ENCODE assay signal across 9 cellular contexts in genomic region chr6:121305957-121306607, GRCh38. TPM values are rescaled to one million over a fixed set of nuclear protein-coding genes. Genes with fewer than 3 reads are reported as not detected.
A peak's percentile ranks its signal among the peaks of the same experiment; 100 is the strongest.
DNase-seq lines count a peak whose midpoint lies in the region; ATAC-seq and TF ChIP-seq lines count a peak whose summit lies in the region.
"Had no signal": no experiment of that assay in that cellular context is flagged by ENCODE, and none has a peak within 500 bp of the region (broad histone marks: within the 10 kb centered on the region; RNA-seq: fewer than 3 reads in every experiment).

No MANE protein-coding gene starts in this region.

- TF ChIP-seq POLR2A in GM18505 (IDR thresholded peaks at IDR 0.05; ENCODE audit: borderline replicate concordance, extremely low read depth, insufficient read depth, insufficient read length) = no peak

- no peak overlapping the region for H3K27ac ChIP-seq in left lung

- no peaks in the 10 kb centered on the region for H3K4me1 ChIP-seq in left lung
- H3K4me1 ChIP-seq: HAP-1 had no signal

- ATAC-seq in GM18505 (IDR thresholded peaks at IDR 0.05; ENCODE audit: unreplicated experiment) (peak; percentile 80), HG02884 (IDR thresholded peaks at IDR 0.05; ENCODE audit: unreplicated experiment) (peak; percentile 81), left lung (peak; percentile 64)

- H3K9me3 ChIP-seq in left lung = no peaks in the 10 kb centered on the region
- H3K9me3 ChIP-seq: HAP-1 had no signal

- no peaks in the 10 kb centered on the region for H3K27me3 ChIP-seq in left lung

- H3K4me3 ChIP-seq in left lung = no peak overlapping the region
- H3K4me3 ChIP-seq: HAP-1 had no signal

- peak; percentile 31 to 35 for TF ChIP-seq CTCF in left lung (IDR thresholded peaks at IDR 0.05)

- intact Hi-C loops in left lung (cut with DNase I) = no loop called here

- peak; percentile 9 for DNase-seq in AG08395 (ENCODE audit: low spot score)
- DNase-seq in NCI-H2029 treated with DMSO at 0.1 percent for 48 hours (lab: John Stamatoyannopoulos, UW) = peak; percentile 6
- peak; percentile 51 for DNase-seq in amniotic epithelial cell (ENCODE audit: low read depth)
- no peak for DNase-seq in left lung
- DNase-seq in stimulated activated CD4-positive, alpha-beta T cell treated with anti-CD3 and anti-CD28 coated beads, Interleukin-4, amount 100 ng/mL, for 24 hours = no peak
- no peak for DNase-seq in central memory CD4-positive, alpha-beta T cell

- H3K36me3 ChIP-seq in left lung = no peaks in the 10 kb centered on the region
- H3K36me3 ChIP-seq: HAP-1 had no signal

RNA-seq across cellular contexts. Expression of gene TBC1D32, which starts 28.2 kb away (rescaled TPM):
- total RNA-seq in left lung = 1 to 10 TPM; 6.6 to 7.7 TPM

Comparison
In these comparisons a context has a peak if more than half of its experiments do, and no peak if none do; other contexts are left out.
1. DNase-seq: peak in AG08395 (single experiment), NCI-H2029 treated with DMSO at 0.1 percent for 48 hours (single experiment) and amniotic epithelial cell (single experiment); none in left lung (0 of 2), stimulated activated CD4-positive, alpha-beta T cell treated with anti-CD3 and anti-CD28 coated beads, Interleukin-4, amount 100 ng/mL, for 24 hours (single experiment) and central memory CD4-positive, alpha-beta T cell (single experiment).
2. Peak in every context shown above with its lines, with median percentiles within 50 percentile points of each other: ATAC-seq.